ENCODE assay signal across 17 cellular contexts in the genomic region with DNA sequence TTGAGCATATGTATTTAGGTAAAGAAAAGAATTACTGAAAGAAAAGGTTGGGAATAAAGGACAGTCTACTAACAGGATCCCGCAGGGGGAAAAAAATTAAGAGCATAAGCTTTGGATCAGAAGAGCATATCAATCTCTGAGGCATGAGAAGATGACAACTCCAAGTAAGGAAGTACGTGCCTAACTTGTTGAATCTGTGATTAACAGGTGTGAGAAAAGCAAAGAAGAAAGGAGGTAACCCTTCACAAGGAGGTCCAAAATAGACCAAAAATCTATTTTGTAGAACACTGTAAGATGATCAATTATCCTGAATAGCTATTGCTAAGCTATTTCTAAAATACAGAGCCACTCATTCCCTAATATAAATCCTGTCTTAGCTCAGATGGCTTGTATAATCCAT. TPM values are rescaled to one million over a fixed set of nuclear protein-coding genes. Genes with fewer than 3 reads are reported as not detected.
DNase-seq lines count a peak whose midpoint lies in the region; ATAC-seq and TF ChIP-seq lines count a peak whose summit lies in the region.
"Had no signal": no experiment of that assay in that cellular context is flagged by ENCODE, and none has a peak within 500 bp of the region (broad histone marks: within the 10 kb centered on the region; RNA-seq: fewer than 3 reads in every experiment).

No MANE protein-coding gene starts in this region.

- H3K27me3 ChIP-seq in CD4-positive, CD25-positive, alpha-beta regulatory T cell (ENCODE audit: control insufficient read depth, insufficient read depth, low read length) = no peaks in the 10 kb centered on the region
- no peaks in the 10 kb centered on the region for H3K27me3 ChIP-seq in CD8-positive, alpha-beta T cell (ENCODE audit: insufficient read depth, low read length)
- H3K27me3 ChIP-seq in left lung = no peaks in the 10 kb centered on the region

- intact Hi-C loops in CD8-positive, alpha-beta T cell (cut with DNase I, micrococcal nuclease) = no loop called here
- intact Hi-C loops in left lung (cut with DNase I) = no loop called here

- H3K4me1 ChIP-seq in CD4-positive, CD25-positive, alpha-beta regulatory T cell (ENCODE audit: control insufficient read depth, insufficient read depth, low read length, poor library complexity, severe bottlenecking) = peaks cover 18% of the 10 kb centered on the region
- H3K4me1 ChIP-seq in CD8-positive, alpha-beta T cell (ENCODE audit: insufficient read depth, low read length) = peaks cover 5% of the 10 kb centered on the region
- H3K4me1 ChIP-seq in HEK293 (ENCODE audit: control insufficient read depth, insufficient read depth, low read length) (0 out of 2 replicates have a peak, but pooled peaks cover 2% of the 10 kb centered on the region), left lung (peaks cover 0 to 9% of the 10 kb centered on the region in 2 donors)
- H3K4me1 ChIP-seq: HAP-1 had no signal

- DNase-seq in CD4-positive, CD25-positive, alpha-beta regulatory T cell = no peak
- no peak for DNase-seq in CD8-positive, alpha-beta T cell
- DNase-seq in neural crest cell (ENCODE audit: low read depth, low spot score) = no peak
- no peak for DNase-seq in left lobe of liver (ENCODE audit: low spot score)
- DNase-seq in HuH-7.5 (ENCODE audit: low spot score) = no peak
- DNase-seq in left lung = no peak
- no peak for DNase-seq in GM03348 (ENCODE audit: low spot score)
- DNase-seq: C1 segment of cervical spinal cord; CD8-positive, alpha-beta memory T cell; COR-L47; DMS79 treated with DMSO at 0.1 percent for 48 hours; GF-D8 had no signal

- H3K9me3 ChIP-seq in CD4-positive, CD25-positive, alpha-beta regulatory T cell (ENCODE audit: control insufficient read depth in 2 of 2, low read length in 2 of 2) = no peaks in the 10 kb centered on the region
- no peaks in the 10 kb centered on the region for H3K9me3 ChIP-seq in CD8-positive, alpha-beta T cell (ENCODE audit: low read length)
- H3K9me3 ChIP-seq in HEK293 (ENCODE audit: control insufficient read depth, insufficient read depth, low read depth, low read length) (no peaks in the 10 kb centered on the region), left lung (no peaks in the 10 kb centered on the region)
- H3K9me3 ChIP-seq: HAP-1 had no signal

- H3K4me3 ChIP-seq in CD4-positive, CD25-positive, alpha-beta regulatory T cell (ENCODE audit: low read depth, low read length) = no peak overlapping the region
- H3K4me3 ChIP-seq in CD8-positive, alpha-beta T cell (ENCODE audit: low read depth, low read length) = no peak overlapping the region
- H3K4me3 ChIP-seq in HEK293 (ENCODE audit: low read depth, low read length) = no peak overlapping the region
- no peak overlapping the region for H3K4me3 ChIP-seq in left lung
- H3K4me3 ChIP-seq: GM12878, HAP-1 had no signal

- peaks cover 39 to 70% (median 48%) of the 10 kb centered on the region in 4 donors for H3K4me1 Mint-ChIP-seq in CD4-positive, CD25-positive, alpha-beta regulatory T cell
- peaks cover 60% of the 10 kb centered on the region for H3K4me1 Mint-ChIP-seq in CD8-positive, alpha-beta T cell (ENCODE audit: low read depth)
- peaks cover 10% of the 10 kb centered on the region for H3K4me1 Mint-ChIP-seq in neural crest cell

- POLR2A ChIA-PET in CD8-positive, alpha-beta T cell (lab: Charles Lee) = no interaction called here
- POLR2A ChIA-PET in HEK293 (lab: Yijun Ruan, JAX) = no interaction called here

- no peak overlapping the region for H3K4me3 Mint-ChIP-seq in CD4-positive, CD25-positive, alpha-beta regulatory T cell
- H3K4me3 Mint-ChIP-seq in CD8-positive, alpha-beta T cell = no peak overlapping the region
- no peak overlapping the region for H3K4me3 Mint-ChIP-seq in neural crest cell
- H3K4me3 Mint-ChIP-seq: B cell had no signal

- CTCF ChIA-PET in CD8-positive, alpha-beta T cell (lab: Charles Lee) = interaction anchor here (1.1 kb wide), 1 partner anchor 108 kb away, joined by 4 read pairs; no protein-coding TSS in a partner anchor
- CTCF ChIA-PET in HEK293 (lab: Yijun Ruan, JAX) = no interaction called here

- ATAC-seq in CD4-positive, CD25-positive, alpha-beta regulatory T cell (ENCODE audit: low read depth in 2 of 2) = no peak
- no peak for ATAC-seq in CD8-positive, alpha-beta T cell
- ATAC-seq in left lobe of liver (no peak), left lung (no peak)

- TF ChIP-seq CTCF in CD8-positive, alpha-beta T cell (IDR thresholded peaks at IDR 0.05) = no peak
- TF ChIP-seq CTCF in HEK293 (tag by site-specific recombination; IDR thresholded peaks at IDR 0.05) (no peak), neural crest cell (conservative IDR thresholded peaks at IDR 0.05) (no peak), left lung (IDR thresholded peaks at IDR 0.05) (no peak)

- no peaks in the 10 kb centered on the region for H3K9me3 Mint-ChIP-seq in CD4-positive, CD25-positive, alpha-beta regulatory T cell
- H3K9me3 Mint-ChIP-seq in CD8-positive, alpha-beta T cell = no peaks in the 10 kb centered on the region
- no peaks in the 10 kb centered on the region for H3K9me3 Mint-ChIP-seq in neural crest cell
- H3K9me3 Mint-ChIP-seq: CD8-positive, alpha-beta memory T cell had no signal

- peaks cover 13% of the 10 kb centered on the region for H3K36me3 Mint-ChIP-seq in CD4-positive, CD25-positive, alpha-beta regulatory T cell
- peaks cover 39% of the 10 kb centered on the region for H3K36me3 Mint-ChIP-seq in CD8-positive, alpha-beta T cell
- H3K36me3 Mint-ChIP-seq in neural crest cell (ENCODE audit: low read depth) = no peaks in the 10 kb centered on the region

- H3K27ac Mint-ChIP-seq in CD4-positive, CD25-positive, alpha-beta regulatory T cell = peak overlapping the region in 2 of 3 donors; percentile 5 to 57
- peak overlapping the region; percentile 0 for H3K27ac Mint-ChIP-seq in CD8-positive, alpha-beta T cell
- H3K27ac Mint-ChIP-seq in neural crest cell (ENCODE audit: unreplicated experiment) = peak overlapping the region; percentile 19
- H3K27ac Mint-ChIP-seq: B cell had no signal

- no peak overlapping the region for H3K27ac ChIP-seq in CD4-positive, CD25-positive, alpha-beta regulatory T cell (ENCODE audit: insufficient read depth, low read length, poor library complexity, severe bottlenecking)
- no peak overlapping the region for H3K27ac ChIP-seq in CD8-positive, alpha-beta T cell (ENCODE audit: low read depth, low read length)
- H3K27ac ChIP-seq in HEK293 (ENCODE audit: extremely low read depth, low read depth, low read length) (no peak overlapping the region), left lung (no peak overlapping the region)
- H3K27ac ChIP-seq: KMS-11 had no signal

- peaks cover 5% of the 10 kb centered on the region for H3K36me3 ChIP-seq in CD4-positive, CD25-positive, alpha-beta regulatory T cell (ENCODE audit: control insufficient read depth, insufficient read depth, low read length)
- no peaks in the 10 kb centered on the region for H3K36me3 ChIP-seq in CD8-positive, alpha-beta T cell (ENCODE audit: insufficient read depth, low read length)
- H3K36me3 ChIP-seq in HEK293 (ENCODE audit: control insufficient read depth in 2 of 2, insufficient read depth in 1 of 2, low read length in 2 of 2) (peaks cover 0 to 5% of the 10 kb centered on the region in 2 experiments; a peak in 2 of 3 replicates), left lung (peaks cover 0 to 12% of the 10 kb centered on the region in 2 donors)

- H3K27me3 Mint-ChIP-seq in CD4-positive, CD25-positive, alpha-beta regulatory T cell = no peaks in the 10 kb centered on the region
- no peaks in the 10 kb centered on the region for H3K27me3 Mint-ChIP-seq in CD8-positive, alpha-beta T cell (ENCODE audit: low read depth)
- H3K27me3 Mint-ChIP-seq in neural crest cell (ENCODE audit: low read depth) = no peaks in the 10 kb centered on the region
- H3K27me3 Mint-ChIP-seq: B cell; CD8-positive, alpha-beta memory T cell had no signal

TF ChIP-seq in HEK293, 187 proteins besides CTCF, POLR2A, EP300 and RAD21:
- no peak for TF ChIP-seq ZBTB8A (tag by site-specific recombination; IDR thresholded peaks at IDR 0.05)
- peak; percentile 91 for TF ChIP-seq SCRT2 (tag by site-specific recombination; IDR thresholded peaks at IDR 0.05)
- no peak for TF ChIP-seq MZF1 (tag by site-specific recombination; IDR thresholded peaks at IDR 0.05; ENCODE audit: borderline replicate concordance)
- TF ChIP-seq ZNF114 (tag by site-specific recombination; IDR thresholded peaks at IDR 0.05) = no peak
- TF ChIP-seq ZBTB7A (tag by site-specific recombination; IDR thresholded peaks at IDR 0.05; ENCODE audit: low read depth) = no peak
- no peak for TF ChIP-seq ZNF133 (tag by site-specific recombination; IDR thresholded peaks at IDR 0.05)
- no peak for TF ChIP-seq OVOL3 (tag by site-specific recombination; IDR thresholded peaks at IDR 0.05)
- TF ChIP-seq SETDB1 (IDR thresholded peaks at IDR 0.05; ENCODE audit: insufficient read length, low read length) = no peak
- TF ChIP-seq SCRT1 (tag by site-specific recombination; IDR thresholded peaks at IDR 0.05; ENCODE audit: borderline replicate concordance) = peak; percentile 92

RNA-seq across cellular contexts. Expression of a gene that starts 32.8 kb away (rescaled TPM):
- 216 TPM for total RNA-seq in CD4-positive, CD25-positive, alpha-beta regulatory T cell
- 10 to 100 TPM; 40.5 to 50.3 (median 44.5) TPM for polyA plus RNA-seq in CD4-positive, CD25-positive, alpha-beta regulatory T cell
- 100 to 1,000 TPM; 156 to 167 TPM for total RNA-seq in CD8-positive, alpha-beta T cell
- total RNA-seq in neural crest cell (216 and 222 TPM in 2 replicates), left lobe of liver (79.9 TPM), left lung (100 to 1,000 TPM; 203 to 234 TPM)

RNA-seq across cellular contexts. Expression of a gene that starts 33.3 kb away (rescaled TPM):
- 1.0 TPM for total RNA-seq in CD4-positive, CD25-positive, alpha-beta regulatory T cell
- 1 to 10 TPM in 2 of 4 donors, under 1 TPM in 2; 0.72 to 1.3 (median 0.94) TPM for polyA plus RNA-seq in CD4-positive, CD25-positive, alpha-beta regulatory T cell
- total RNA-seq in CD8-positive, alpha-beta T cell = 1 to 10 TPM; 1.0 TPM
- total RNA-seq in neural crest cell (3.2 and 3.5 TPM in 2 replicates), left lobe of liver (1.1 TPM), left lung (1 to 10 TPM; 2.0 to 2.4 TPM)
